ENCODE assay signal across 17 cellular contexts in the genomic region with DNA sequence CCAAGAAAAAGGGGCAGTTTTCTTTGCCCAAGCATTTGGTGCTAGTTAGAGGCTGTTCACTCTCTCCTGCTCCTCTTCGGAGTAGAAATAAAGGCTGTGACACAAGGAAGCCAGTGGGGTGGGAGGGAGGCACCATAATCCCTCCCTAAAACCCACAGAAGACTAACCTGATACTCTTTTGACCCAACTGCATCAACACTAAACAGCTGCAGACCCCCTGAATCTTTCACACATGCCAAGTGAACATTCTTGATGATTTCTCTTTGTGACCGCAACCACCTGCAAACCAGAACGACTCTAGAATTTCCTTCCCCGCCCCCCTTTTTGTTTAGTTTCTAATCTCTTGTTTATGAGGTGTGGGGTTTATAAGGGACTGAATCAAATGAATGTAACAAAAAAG.
DNase-seq lines count a peak whose midpoint lies in the region; ATAC-seq and TF ChIP-seq lines count a peak whose summit lies in the region.
"Had no signal": no experiment of that assay in that cellular context is flagged by ENCODE, and none has a peak within 500 bp of the region (broad histone marks: within the 10 kb centered on the region; RNA-seq: fewer than 3 reads in every experiment).

No MANE protein-coding gene starts in this region.

- TF ChIP-seq CTCF in neural crest cell (conservative IDR thresholded peaks at IDR 0.05) (no peak), tibial artery (IDR thresholded peaks at IDR 0.05) (no peak)

- H3K4me3 Mint-ChIP-seq in neural crest cell, result no peak overlapping the region

- H3K4me3 ChIP-seq in tibial artery, result no peak overlapping the region
- H3K4me3 ChIP-seq: ascending aorta, K562, smooth muscle cell had no signal

- H3K9me3 ChIP-seq in tibial artery, result no peaks in the 10 kb centered on the region
- H3K9me3 ChIP-seq: ascending aorta had no signal

- H3K9me3 Mint-ChIP-seq in neural crest cell, result no peaks in the 10 kb centered on the region

- no peaks in the 10 kb centered on the region for H3K27me3 ChIP-seq in tibial artery
- H3K27me3 ChIP-seq: ascending aorta had no signal

- DNase-seq in activated gamma-delta T cell treated with Interleukin-2 at 50 U/mL for 16 hours (peak; percentile 22), activated gamma-delta T cell (lab: John Stamatoyannopoulos, UW) (no peak), NCI-H82 (lab: John Stamatoyannopoulos, UW) (peak; percentile 40), neural crest cell (ENCODE audit: low read depth, low spot score) (no peak), GM03348 (ENCODE audit: low spot score) (no peak), tibial artery (no peak)
- DNase-seq: activated T-cell treated with anti-CD3 and anti-CD28 coated beads for 4 hours, cortex of kidney, DMS153, NCI-H1417, NCI-H446 treated with DMSO at 0.1 percent for 48 hours, PC-3 had no signal

- intact Hi-C loops in tibial artery (cut with DNase I; ENCODE audit: low total_unique reads), result no loop called here

- peaks cover 10 to 22% (median 14%) of the 10 kb centered on the region in 3 donors for H3K36me3 ChIP-seq in tibial artery

- no peaks in the 10 kb centered on the region for H3K4me1 Mint-ChIP-seq in neural crest cell

- ATAC-seq in GM21447 (IDR thresholded peaks at IDR 0.05; ENCODE audit: unreplicated experiment) (peak; percentile 71), GM19452 (IDR thresholded peaks at IDR 0.05; ENCODE audit: unreplicated experiment) (no peak)
- ATAC-seq: K562, PC-3 had no signal

- peaks cover 4 to 30% (median 22%) of the 10 kb centered on the region in 4 donors for H3K4me1 ChIP-seq in tibial artery

- H3K36me3 Mint-ChIP-seq in neural crest cell (ENCODE audit: low read depth), result peaks cover 2% of the 10 kb centered on the region

- H3K27me3 Mint-ChIP-seq in neural crest cell (ENCODE audit: low read depth), result no peaks in the 10 kb centered on the region

- peak overlapping the region; percentile 50 for H3K27ac Mint-ChIP-seq in neural crest cell (ENCODE audit: unreplicated experiment)

- H3K27ac ChIP-seq in tibial artery, result no peak overlapping the region
- H3K27ac ChIP-seq: ascending aorta had no signal

Comparison
In these comparisons a context has a peak if more than half of its experiments do, and no peak if none do; other contexts are left out.
1. DNase-seq: peak in activated gamma-delta T cell treated with Interleukin-2 at 50 U/mL for 16 hours (single experiment) and NCI-H82 (single experiment); none in activated gamma-delta T cell (single experiment), neural crest cell (single experiment), GM03348 (single experiment) and tibial artery (0 of 2).